Comparison of ENCODE assay signal across 37 cellular contexts in genomic region chr1:161824618-161825017, GRCh38.
"Had no signal": no experiment of that assay in that cellular context is flagged by ENCODE, and none has a peak within 500 bp of the region (broad histone marks: within the 10 kb centered on the region; RNA-seq: fewer than 3 reads in every experiment).

No MANE protein-coding gene starts in this region.

- DNase-seq: activated CD4-positive, alpha-beta memory T cell treated with anti-CD3 and anti-CD28 coated beads, Interleukin-2, amount 10 ng/mL, durations not matched to agents 7 days and 5 days; activated CD4-positive, alpha-beta T cell treated with anti-CD3 and anti-CD28 coated beads for 1 hour; activated CD4-positive, alpha-beta T cell treated with anti-CD3 and anti-CD28 coated beads for 4 hours; activated CD4-positive, alpha-beta T cell treated with anti-CD3 and anti-CD28 coated beads, Interleukin-2, amount 10 ng/mL, durations not matched to agents 7 days and 5 days; activated CD4-positive, alpha-beta T cell treated with anti-CD3 and anti-CD28 coated beads, Interleukin-2, amount 50 U/mL, for 4 hours; activated CD8-positive, alpha-beta memory T cell treated with anti-CD3 and anti-CD28 coated beads, Interleukin-2, amount 50 U/mL, for 48 hours; activated gamma-delta T cell; activated naive CD4-positive, alpha-beta T cell; activated naive CD8-positive, alpha-beta T cell treated with anti-CD3 and anti-CD28 coated beads for 36 hours; activated naive CD8-positive, alpha-beta T cell treated with anti-CD3 and anti-CD28 coated beads, Interleukin-2, amount 50 U/mL, for 24 hours; activated T-cell treated with anti-CD3 and anti-CD28 coated beads for 4 hours; activated T-cell treated with anti-CD3 and anti-CD28 coated beads, Interleukin-2, amount 50 U/mL, for 24 hours; activated T-cell treated with anti-CD3 and anti-CD28 coated beads, Interleukin-2, amount 50 U/mL, for 72 hours; adrenal gland; amygdala; aorta; body of pancreas; central memory CD4-positive, alpha-beta T cell; cerebellar nuclear complex; colonic mucosa; effector CD8-positive, alpha-beta T cell; esophagus squamous epithelium; foreskin melanocyte; heart right ventricle; T-cell; T1000 had no signal

- H3K4me3 ChIP-seq: adrenal gland, body of pancreas, cardiac muscle cell, colonic mucosa, esophagus squamous epithelium, gastroesophageal sphincter, heart right ventricle, hepatocyte had no signal

- H2AFZ ChIP-seq: hepatocyte had no signal

- H3K36me3 ChIP-seq: cardiac muscle cell had no signal

- H3K27ac Mint-ChIP-seq: activated CD4-positive, alpha-beta memory T cell treated with anti-CD3 and anti-CD28 coated beads, Interleukin-2, amount 10 ng/mL, durations not matched to agents 7 days and 5 days; activated CD4-positive, alpha-beta T cell treated with anti-CD3 and anti-CD28 coated beads, Interleukin-2, amount 10 ng/mL, durations not matched to agents 7 days and 5 days; activated naive CD8-positive, alpha-beta T cell treated with anti-CD3 and anti-CD28 coated beads for 36 hours; activated naive CD8-positive, alpha-beta T cell treated with anti-CD3 and anti-CD28 coated beads, Interleukin-2, amount 50 U/mL, for 24 hours; activated T-cell treated with anti-CD3 and anti-CD28 coated beads, Interleukin-2, amount 50 U/mL, for 72 hours; T-cell; T-helper 1 cell treated with Interleukin-12 subunit alpha and Interleukin-12 subunit beta and Interleukin-4 antibody, amounts not matched to agents 30 μg/mL and 1 μg/mL, for 36 hours; T-helper 2 cell treated with Interferon-gamma antibody and Interleukin-4, amounts not matched to agents 5 μg/mL and 100 μg/mL, for 36 hours; WTC11 had no signal

- H3K27ac ChIP-seq: adrenal gland, body of pancreas, colonic mucosa, epithelial cell of prostate, esophagus squamous epithelium, gastroesophageal sphincter, heart right ventricle, hepatocyte, VCaP had no signal

- H3K4me2 ChIP-seq: hepatocyte had no signal

- H3K4me1 Mint-ChIP-seq: activated CD4-positive, alpha-beta memory T cell treated with anti-CD3 and anti-CD28 coated beads, Interleukin-2, amount 10 ng/mL, durations not matched to agents 7 days and 5 days; activated CD4-positive, alpha-beta T cell treated with anti-CD3 and anti-CD28 coated beads, Interleukin-2, amount 10 ng/mL, durations not matched to agents 7 days and 5 days; activated naive CD8-positive, alpha-beta T cell treated with anti-CD3 and anti-CD28 coated beads, Interleukin-2, amount 50 U/mL, for 24 hours; WTC11 had no signal

- H3K9me3 Mint-ChIP-seq: activated naive CD4-positive, alpha-beta T cell treated with anti-CD3 and anti-CD28 coated beads, Interleukin-2, amount 50 U/mL, for 24 hours; T-cell had no signal

- H3K9me3 ChIP-seq: adrenal gland, body of pancreas, colonic mucosa, esophagus squamous epithelium, gastroesophageal sphincter, heart right ventricle had no signal

- FAIRE-seq: endometrium, endothelial cell of umbilical vein had no signal

- ATAC-seq: activated naive CD8-positive, alpha-beta T cell treated with anti-CD3 and anti-CD28 coated beads, Interleukin-2, amount 50 U/mL, for 24 hours; activated T-cell treated with anti-CD3 and anti-CD28 coated beads, Interleukin-2, amount 50 U/mL, for 72 hours; body of pancreas; gastroesophageal sphincter; heart right ventricle; T-cell; WTC11 had no signal

- H3K4me3 Mint-ChIP-seq: activated CD4-positive, alpha-beta memory T cell treated with anti-CD3 and anti-CD28 coated beads, Interleukin-2, amount 10 ng/mL, durations not matched to agents 7 days and 5 days; activated CD4-positive, alpha-beta T cell treated with anti-CD3 and anti-CD28 coated beads, Interleukin-2, amount 10 ng/mL, durations not matched to agents 7 days and 5 days; activated naive CD4-positive, alpha-beta T cell treated with anti-CD3 and anti-CD28 coated beads, Interleukin-2, amount 50 U/mL, for 24 hours; activated naive CD8-positive, alpha-beta T cell treated with anti-CD3 and anti-CD28 coated beads for 36 hours; activated naive CD8-positive, alpha-beta T cell treated with anti-CD3 and anti-CD28 coated beads, Interleukin-2, amount 50 U/mL, for 24 hours; activated T-cell treated with anti-CD3 and anti-CD28 coated beads, Interleukin-2, amount 50 U/mL, for 24 hours; activated T-cell treated with anti-CD3 and anti-CD28 coated beads, Interleukin-2, amount 50 U/mL, for 72 hours; T-cell; T-helper 1 cell treated with Interleukin-12 subunit alpha and Interleukin-12 subunit beta and Interleukin-4 antibody, amounts not matched to agents 30 μg/mL and 1 μg/mL, for 36 hours; T-helper 2 cell treated with Interferon-gamma antibody and Interleukin-4, amounts not matched to agents 5 μg/mL and 100 μg/mL, for 36 hours; WTC11 had no signal

- H3K79me2 ChIP-seq: hepatocyte had no signal

- H3K27me3 Mint-ChIP-seq: activated CD4-positive, alpha-beta memory T cell treated with anti-CD3 and anti-CD28 coated beads, Interleukin-2, amount 10 ng/mL, durations not matched to agents 7 days and 5 days; activated CD4-positive, alpha-beta T cell treated with anti-CD3 and anti-CD28 coated beads, Interleukin-2, amount 10 ng/mL, durations not matched to agents 7 days and 5 days; activated naive CD4-positive, alpha-beta T cell treated with anti-CD3 and anti-CD28 coated beads, Interleukin-2, amount 50 U/mL, for 24 hours; activated naive CD8-positive, alpha-beta T cell treated with anti-CD3 and anti-CD28 coated beads for 36 hours; activated naive CD8-positive, alpha-beta T cell treated with anti-CD3 and anti-CD28 coated beads, Interleukin-2, amount 50 U/mL, for 24 hours; activated T-cell treated with anti-CD3 and anti-CD28 coated beads, Interleukin-2, amount 50 U/mL, for 24 hours; T-cell had no signal

- H3K27me3 ChIP-seq: adrenal gland, body of pancreas, cardiac muscle cell, colonic mucosa, esophagus squamous epithelium, gastroesophageal sphincter, heart right ventricle, hepatocyte had no signal

- H3K4me1 ChIP-seq: body of pancreas, colonic mucosa, esophagus squamous epithelium had no signal
